Comparison of ENCODE assay signal across 22 cellular contexts in the genomic region with DNA sequence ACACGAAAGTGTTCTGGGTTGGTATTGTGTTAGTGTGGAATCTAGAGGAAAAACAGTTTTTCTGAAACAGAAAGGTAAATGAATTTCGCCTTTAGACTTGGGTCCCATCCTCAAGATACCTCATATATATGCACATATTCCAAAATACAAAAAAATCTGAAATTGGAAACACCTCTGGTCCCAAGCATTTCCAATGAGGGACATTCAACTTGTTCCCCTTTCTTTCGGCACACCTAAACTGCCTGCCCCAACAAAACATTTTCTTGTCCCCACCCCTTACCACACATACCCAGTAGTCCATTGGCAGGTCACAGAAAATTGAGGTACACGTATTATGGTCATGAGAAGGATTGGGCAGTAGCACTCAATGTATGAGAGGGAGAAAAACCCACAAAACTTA. TPM values are rescaled to one million over a fixed set of nuclear protein-coding genes. Genes with fewer than 3 reads are reported as not detected.
DNase-seq lines count a peak whose midpoint lies in the region; ATAC-seq and TF ChIP-seq lines count a peak whose summit lies in the region.
"Had no signal": no experiment of that assay in that cellular context is flagged by ENCODE, and none has a peak within 500 bp of the region (broad histone marks: within the 10 kb centered on the region; RNA-seq: fewer than 3 reads in every experiment).

No MANE protein-coding gene starts in this region.

- H3K27me3 Mint-ChIP-seq in activated CD4-positive, alpha-beta T cell treated with anti-CD3 and anti-CD28 coated beads, Interleukin-2, amount 10 ng/mL, durations not matched to agents 24 days and 14 days = no peaks in the 10 kb centered on the region
- H3K27me3 Mint-ChIP-seq in T-cell (no peaks in the 10 kb centered on the region), immature natural killer cell (ENCODE audit: low read depth in 3 of 3) (peaks cover 0 to 2% (median 2%) of the 10 kb centered on the region in 3 donors), progenitor cell of endocrine pancreas (no peaks in the 10 kb centered on the region)

- POLR2A ChIA-PET in T-cell (lab: Charles Lee) = interaction anchor here in 1 of 2 donors (0.7 kb wide), 1 partner anchor 191 kb away, joined by 6 read pairs; no protein-coding TSS in a partner anchor

- peak overlapping the region; percentile 53 for H3K27ac Mint-ChIP-seq in activated CD4-positive, alpha-beta T cell treated with anti-CD3 and anti-CD28 coated beads, Interleukin-2, amount 10 ng/mL, durations not matched to agents 24 days and 14 days
- H3K27ac Mint-ChIP-seq in T-cell = peak overlapping the region; percentile 6 to 11
- H3K27ac Mint-ChIP-seq in immature natural killer cell = peak overlapping the region in 4 of 6 donors; percentile 6 to 71 (median 34)
- peak overlapping the region; percentile 56 for H3K27ac Mint-ChIP-seq in progenitor cell of endocrine pancreas

- DNase-seq in activated CD4-positive, alpha-beta T cell treated with anti-CD3 and anti-CD28 coated beads, Interleukin-2, amount 10 ng/mL, durations not matched to agents 24 days and 14 days = no peak
- no peak for DNase-seq in activated CD4-positive, alpha-beta T cell treated with anti-CD3 and anti-CD28 coated beads for 48 hours
- DNase-seq in T-cell = no peak
- DNase-seq in immature natural killer cell = no peak
- DNase-seq in progenitor cell of endocrine pancreas (ENCODE audit: low spot score, unreplicated experiment) = no peak
- DNase-seq in NCI-H748 (lab: John Stamatoyannopoulos, UW; ENCODE audit: unreplicated experiment) = no peak
- no peak for DNase-seq in HuH-7.5 (ENCODE audit: low spot score)
- DNase-seq: CD8-positive, alpha-beta memory T cell; COR-L47; DMS 273 treated with DMSO at 0.1 percent for 48 hours; DMS53; DND-41; EL; GM23248; HFFc6 had no signal

- peaks cover 5% of the 10 kb centered on the region for H3K9me3 Mint-ChIP-seq in activated CD4-positive, alpha-beta T cell treated with anti-CD3 and anti-CD28 coated beads, Interleukin-2, amount 10 ng/mL, durations not matched to agents 24 days and 14 days
- H3K9me3 Mint-ChIP-seq in T-cell = no peaks in the 10 kb centered on the region
- no peaks in the 10 kb centered on the region for H3K9me3 Mint-ChIP-seq in immature natural killer cell
- H3K9me3 Mint-ChIP-seq in progenitor cell of endocrine pancreas (ENCODE audit: low read depth) = no peaks in the 10 kb centered on the region
- H3K9me3 Mint-ChIP-seq: CD8-positive, alpha-beta memory T cell; HFFc6 had no signal

- peaks cover 6% of the 10 kb centered on the region for H3K4me1 Mint-ChIP-seq in activated CD4-positive, alpha-beta T cell treated with anti-CD3 and anti-CD28 coated beads, Interleukin-2, amount 10 ng/mL, durations not matched to agents 24 days and 14 days
- H3K4me1 Mint-ChIP-seq in T-cell (peaks cover 0 to 1% (median 0%) of the 10 kb centered on the region in 3 donors), immature natural killer cell (peaks cover 0 to 8% of the 10 kb centered on the region in 2 donors), progenitor cell of endocrine pancreas (ENCODE audit: low read depth) (no peaks in the 10 kb centered on the region)

- H3K36me3 Mint-ChIP-seq in activated CD4-positive, alpha-beta T cell treated with anti-CD3 and anti-CD28 coated beads, Interleukin-2, amount 10 ng/mL, durations not matched to agents 24 days and 14 days (ENCODE audit: low read depth) = peaks cover 46% of the 10 kb centered on the region
- peaks cover 23% of the 10 kb centered on the region for H3K36me3 Mint-ChIP-seq in T-cell
- peaks cover 0 to 18% (median 6%) of the 10 kb centered on the region in 3 donors for H3K36me3 Mint-ChIP-seq in immature natural killer cell
- peaks cover 7% of the 10 kb centered on the region for H3K36me3 Mint-ChIP-seq in progenitor cell of endocrine pancreas (ENCODE audit: insufficient read depth)

- intact Hi-C loops in activated CD4-positive, alpha-beta T cell treated with anti-CD3 and anti-CD28 coated beads, Interleukin-2, amount 10 ng/mL, durations not matched to agents 24 days and 14 days (cut with micrococcal nuclease) = no loop called here

- TF ChIP-seq CTCF in progenitor cell of endocrine pancreas (IDR thresholded peaks at IDR 0.05; ENCODE audit: unreplicated experiment) = no peak

- CTCF ChIA-PET in T-cell (lab: Charles Lee) = interaction anchor here in 1 of 2 donors (1.1 kb wide), 1 partner anchor 28 kb away, joined by 3 read pairs; no protein-coding TSS in a partner anchor

- H3K4me3 Mint-ChIP-seq in activated CD4-positive, alpha-beta T cell treated with anti-CD3 and anti-CD28 coated beads, Interleukin-2, amount 10 ng/mL, durations not matched to agents 24 days and 14 days = no peak overlapping the region
- H3K4me3 Mint-ChIP-seq in T-cell (no peak overlapping the region), immature natural killer cell (no peak overlapping the region), progenitor cell of endocrine pancreas (ENCODE audit: low read depth) (no peak overlapping the region)
- H3K4me3 Mint-ChIP-seq: CD8-positive, alpha-beta memory T cell; HFFc6 had no signal

- no peak for ATAC-seq in T-cell (replicated peaks in 1 of 4)
- ATAC-seq in HG02623 (IDR thresholded peaks at IDR 0.05; ENCODE audit: unreplicated experiment) = no peak

RNA-seq across cellular contexts. Expression of gene IRAK2, which starts 9.1 kb away (rescaled TPM):
- 4.5 and 5.1 TPM in 2 replicates for total RNA-seq in activated CD4-positive, alpha-beta T cell treated with anti-CD3 and anti-CD28 coated beads, Interleukin-2, amount 10 ng/mL, durations not matched to agents 24 days and 14 days
- total RNA-seq in T-cell (1 to 10 TPM; 2.9 to 5.0 (median 3.7) TPM), progenitor cell of endocrine pancreas (0.36 and 0.40 TPM in 2 replicates)
- 10 to 100 TPM; 14.5 to 37.5 (median 37.1) TPM for polyA plus RNA-seq in immature natural killer cell

RNA-seq across cellular contexts. Expression of gene VHL, which starts 14.1 kb away (rescaled TPM):
- total RNA-seq in activated CD4-positive, alpha-beta T cell treated with anti-CD3 and anti-CD28 coated beads, Interleukin-2, amount 10 ng/mL, durations not matched to agents 24 days and 14 days = 62.8 and 65.2 TPM in 2 replicates
- total RNA-seq in T-cell = 10 to 100 TPM; 57.2 to 75.0 (median 59.8) TPM
- 10 to 100 TPM in 2 of 3 donors, 1 to 10 TPM in 1; 6.6 to 47.8 (median 12.7) TPM for polyA plus RNA-seq in immature natural killer cell
- total RNA-seq in progenitor cell of endocrine pancreas = 70.3 and 72.5 TPM in 2 replicates

RNA-seq across cellular contexts. Expression of gene BRK1, which starts 40.2 kb away (rescaled TPM):
- 98.8 and 99.6 TPM in 2 replicates for total RNA-seq in activated CD4-positive, alpha-beta T cell treated with anti-CD3 and anti-CD28 coated beads, Interleukin-2, amount 10 ng/mL, durations not matched to agents 24 days and 14 days
- total RNA-seq in T-cell (10 to 100 TPM; 53.9 to 74.9 (median 60.9) TPM), progenitor cell of endocrine pancreas (117 and 123 TPM in 2 replicates)
- 100 to 1,000 TPM; 290 to 348 (median 301) TPM for polyA plus RNA-seq in immature natural killer cell

RNA-seq across cellular contexts. Expression of gene FANCD2OS, which starts 47.6 kb away (rescaled TPM):
- not detected in 2 replicates for total RNA-seq in activated CD4-positive, alpha-beta T cell treated with anti-CD3 and anti-CD28 coated beads, Interleukin-2, amount 10 ng/mL, durations not matched to agents 24 days and 14 days
- total RNA-seq in T-cell (not detected), progenitor cell of endocrine pancreas (not detected in 2 replicates)
- not detected for polyA plus RNA-seq in immature natural killer cell
- total RNA-seq: A673; CD8-positive, alpha-beta memory T cell; G401; GM12878; GM23248; H4; HFFc6; HT-29 had no signal
- polyA plus RNA-seq: AG04450; CD8-positive, alpha-beta memory T cell; GM23248 had no signal
